Comparison of ENCODE assay signal across 18 cellular contexts in genomic region chr6:41332842-41333736, GRCh38. TPM values are rescaled to one million over a fixed set of nuclear protein-coding genes. Genes with fewer than 3 reads are reported as not detected.
DNase-seq lines count a peak whose midpoint lies in the region; ATAC-seq, FAIRE-seq and TF ChIP-seq lines count a peak whose summit lies in the region.
"Had no signal": no experiment of that assay in that cellular context is flagged by ENCODE, and none has a peak within 500 bp of the region (broad histone marks: within the 10 kb centered on the region; RNA-seq: fewer than 3 reads in every experiment).

No MANE protein-coding gene starts in this region.

- TF ChIP-seq POLR2A in GM12878 (IDR thresholded peaks at IDR 0.05; ENCODE audit: low read depth, low read length) (no peak), spleen (IDR thresholded peaks at IDR 0.05) (no peak), uterus (IDR thresholded peaks at IDR 0.05) (no peak)

- RAD21 ChIA-PET in GM12878 (lab: Charles Lee; ENCODE audit: unreplicated experiment): interaction anchor here (0.6 to 6.5 kb wide), 25 partner anchors 11 to 1442 kb away, joined by 3 to 230 read pairs (median 7); partner anchors contain the start of genes NFYA, OARD1 and TREML2

- no peaks in the 10 kb centered on the region for H3K27me3 Mint-ChIP-seq in activated naive CD4-positive, alpha-beta T cell treated with anti-CD3 and anti-CD28 coated beads for 36 hours (ENCODE audit: low read depth)

- H3K27me3 ChIP-seq in GM12878 (replicated peaks in 1 of 2; ENCODE audit: control insufficient read depth in 2 of 2, insufficient read depth in 2 of 2, low read length in 1 of 2) (no peaks in the 10 kb centered on the region; a peak in 2 of 4 replicates), spleen (replicated peaks in 1 of 7) (peaks cover 0 to 10% (median 0%) of the 10 kb centered on the region in 7 donors), uterus (no peaks in the 10 kb centered on the region)

- H3K9ac ChIP-seq in GM12878 (ENCODE audit: control insufficient read depth, insufficient read depth, low read length): peak overlapping the region; percentile 55
- H3K9ac ChIP-seq: GM23248 had no signal

- H3K4me1 ChIP-seq in GM12878 (ENCODE audit: control insufficient read depth, insufficient read depth, low read length) (peaks cover 34% of the 10 kb centered on the region), spleen (peaks cover 9 to 38% (median 28%) of the 10 kb centered on the region in 6 donors), uterus (no peaks in the 10 kb centered on the region)

- FAIRE-seq in GM12878 (lab: Jason Lieb, UNC): no peak
- FAIRE-seq: HTR-8/SVneo had no signal

- peak overlapping the region; percentile 72 for H3K27ac ChIP-seq in GM12878 (ENCODE audit: control insufficient read depth, insufficient read depth)
- peak overlapping the region in 6 of 8 donors; percentile 38 to 73 (median 56) for H3K27ac ChIP-seq in spleen
- no peak overlapping the region for H3K27ac ChIP-seq in uterus
- H3K27ac ChIP-seq: GM23248 had no signal

- no peaks in the 10 kb centered on the region for H3K36me3 ChIP-seq in GM12878 (ENCODE audit: control insufficient read depth in 2 of 2, insufficient read depth in 2 of 2, low read length in 1 of 2)
- no peaks in the 10 kb centered on the region for H3K36me3 ChIP-seq in spleen
- no peaks in the 10 kb centered on the region for H3K36me3 ChIP-seq in uterus
- H3K36me3 ChIP-seq: MG63 had no signal

- H3K27ac Mint-ChIP-seq in activated naive CD4-positive, alpha-beta T cell treated with anti-CD3 and anti-CD28 coated beads for 36 hours: peak overlapping the region; percentile 78
- H3K27ac Mint-ChIP-seq: endodermal cell had no signal

- CTCF ChIA-PET in activated naive CD4-positive, alpha-beta T cell treated with anti-CD3 and anti-CD28 coated beads for 36 hours (lab: Charles Lee): interaction anchor here (1.1 to 5.5 kb wide), 5 partner anchors 11 to 35 kb away, joined by 3 to 39 read pairs (median 14); no protein-coding TSS in a partner anchor
- CTCF ChIA-PET in GM12878 (lab: Yijun Ruan, JAX): interaction anchor here (0.7 to 11.4 kb wide), 26 partner anchors 9 to 401 kb away, joined by 3 to 206 read pairs (median 6); partner anchors contain the start of genes NFYA and OARD1

- ATAC-seq in HG03159 (IDR thresholded peaks at IDR 0.05; ENCODE audit: unreplicated experiment): peak; percentile 3
- peak; percentile 20 for ATAC-seq in GM12878
- ATAC-seq in HG03520 (IDR thresholded peaks at IDR 0.05; ENCODE audit: unreplicated experiment): no peak
- ATAC-seq: left lobe of liver had no signal

- H3K4me1 Mint-ChIP-seq in activated naive CD4-positive, alpha-beta T cell treated with anti-CD3 and anti-CD28 coated beads for 36 hours (ENCODE audit: low read depth): peaks cover 46% of the 10 kb centered on the region
- H3K4me1 Mint-ChIP-seq: endodermal cell had no signal

- in situ Hi-C loops in GM12878 (cut with MboI): no loop called here

- H4K20me1 ChIP-seq in GM12878 (ENCODE audit: control insufficient read depth, insufficient read depth): no peaks in the 10 kb centered on the region

- TF ChIP-seq RAD21 in GM12878 (IDR thresholded peaks at IDR 0.05; ENCODE audit: insufficient read depth, low read depth, low read length): no peak

- H3K4me3 ChIP-seq in GM12878 (no peak overlapping the region), spleen (no peak overlapping the region), uterus (no peak overlapping the region)
- H3K4me3 ChIP-seq: GM23248, MG63 had no signal

- TF ChIP-seq EP300 in GM12878 (IDR thresholded peaks at IDR 0.05; ENCODE audit: borderline replicate concordance in 1 of 2, control insufficient read depth in 1 of 2, low read depth in 2 of 2, low read length in 2 of 2): no peak

- no peaks in the 10 kb centered on the region for H3K79me2 ChIP-seq in GM12878 (ENCODE audit: control insufficient read depth, insufficient read depth, low read length)

- peak overlapping the region; percentile 81 for H2AFZ ChIP-seq in GM12878 (ENCODE audit: control insufficient read depth, low read depth, low read length)
- H2AFZ ChIP-seq: GM23248 had no signal

- no peaks in the 10 kb centered on the region for H3K9me3 Mint-ChIP-seq in activated naive CD4-positive, alpha-beta T cell treated with anti-CD3 and anti-CD28 coated beads for 36 hours
- H3K9me3 Mint-ChIP-seq: endodermal cell had no signal

- H3K4me3 Mint-ChIP-seq in activated naive CD4-positive, alpha-beta T cell treated with anti-CD3 and anti-CD28 coated beads for 36 hours: peak overlapping the region; percentile 17
- H3K4me3 Mint-ChIP-seq: endodermal cell had no signal

- SMC1A ChIA-PET in GM12878 (lab: Charles Lee; ENCODE audit: uncharacterized antibody, unreplicated experiment): interaction anchor here (0.8 to 9.7 kb wide), 24 partner anchors 11 to 401 kb away, joined by 3 to 253 read pairs (median 6); partner anchors contain the start of gene TREML2

- intact Hi-C loops in activated naive CD4-positive, alpha-beta T cell treated with anti-CD3 and anti-CD28 coated beads for 36 hours (cut with micrococcal nuclease): no loop called here
- intact Hi-C loops in GM12878 (cut with micrococcal nuclease; ENCODE audit: unreplicated experiment) (no loop called here), spleen (cut with DNase I; ENCODE audit: low total_unique reads) (no loop called here), uterus (cut with DNase I; ENCODE audit: low total_unique reads) (no loop called here)

- no peak for DNase-seq in activated naive CD4-positive, alpha-beta T cell treated with anti-CD3 and anti-CD28 coated beads for 36 hours
- no peak for DNase-seq in activated naive CD4-positive, alpha-beta T cell treated with Interleukin-2 at 50 U/mL for 16 hours
- DNase-seq in GM12878 (ENCODE audit: low read depth, low spot score) (no peak), spleen (no peak), uterus (no peak), H4 (ENCODE audit: low spot score) (no peak)
- DNase-seq: ACHN, endodermal cell, GM23248, MG63, NCI-H187 treated with DMSO at 0.1 percent for 48 hours, posterior cingulate gyrus had no signal

- no peaks in the 10 kb centered on the region for H3K36me3 Mint-ChIP-seq in activated naive CD4-positive, alpha-beta T cell treated with anti-CD3 and anti-CD28 coated beads for 36 hours (ENCODE audit: low read depth)

- TF ChIP-seq CTCF in GM12878 (IDR thresholded peaks at IDR 0.05 in 2 of 3, conservative IDR thresholded peaks at IDR 0.05 in 1 of 3; ENCODE audit: control insufficient read depth in 2 of 3, extremely low read depth in 1 of 3, insufficient read depth in 1 of 3, low read depth in 3 of 3, low read length in 3 of 3) (no peak), spleen (IDR thresholded peaks at IDR 0.05 in 8 of 11, conservative IDR thresholded peaks at IDR 0.05 in 3 of 11) (no peak), uterus (IDR thresholded peaks at IDR 0.05) (no peak)

- peak overlapping the region; percentile 68 for H3K4me2 ChIP-seq in GM12878 (ENCODE audit: control insufficient read depth, insufficient read depth)

- WGBS in GM12878 (ENCODE audit: insufficient coverage, insufficient replicate concordance, low lambda C conversion rate, missing lambda C conversion rate): 26% methylated on average over 4 of the region's 4 CpGs
- WGBS in spleen, 5 donors: 71 to 90% (median 79%) methylated on average over 4 of the region's 4 CpGs

- no TSS peak for BruUV-seq in GM12878 (replicated peaks; lab: Mats Ljungman, UMichigan)

- H3K9me3 ChIP-seq in GM12878 (replicated peaks; ENCODE audit: control insufficient read depth, insufficient read depth, low read length) (no peaks in the 10 kb centered on the region), spleen (no peaks in the 10 kb centered on the region), uterus (no peaks in the 10 kb centered on the region)
- H3K9me3 ChIP-seq: MG63 had no signal

- POLR2A ChIA-PET in GM12878 (lab: Charles Lee): interaction anchor here (0.6 to 6.8 kb wide), 21 partner anchors 9 to 401 kb away, joined by 3 to 63 read pairs (median 5); partner anchors contain the start of genes TREM1 and TREML2

RNA-seq across cellular contexts. Expression of gene NCR2, which starts 2.3 kb away (rescaled TPM):
- total RNA-seq in activated naive CD4-positive, alpha-beta T cell treated with anti-CD3 and anti-CD28 coated beads for 36 hours: not detected
- total RNA-seq in GM12878 (2013; cell fraction: nucleolus; rRNA removed): 1.2 and 2.0 TPM in 2 replicates
- not detected in 2 replicates for total RNA-seq in GM12878 (2014; rRNA removed)
- not detected in 2 replicates for total RNA-seq in GM12878 (2014; rRNA removed; fragmentation: Illumina TruSeq; extraction: Trizol)
- not detected in 2 replicates for total RNA-seq in GM12878 (2021)
- polyA plus RNA-seq in GM12878 (2011; ENCODE audit: low read depth): 0.42 TPM
- polyA plus RNA-seq in GM12878 (2011; rRNA removed): 0.22 and 0.53 TPM in 2 replicates
- polyA plus RNA-seq in GM12878 (2011; cell fraction: cytosol; rRNA removed): 1.1 and 1.6 TPM in 2 replicates
- polyA plus RNA-seq in GM12878 (2011; cell fraction: nucleus; rRNA removed): 0.35 and 0.42 TPM in 2 replicates
- 0.20 and 1.2 TPM in 2 replicates for polyA plus RNA-seq in GM12878 (2012)
- not detected in 2 replicates for polyA plus RNA-seq in GM12878 (2014; fragmentation: Illumina TruSeq; extraction: Trizol)
- polyA plus RNA-seq in GM12878 (2014; fragmentation: Nextera tagmentation; extraction: Ambion mirVana): not detected
- 0.09 TPM in 1 of 2 replicates, not detected in the other for polyA plus RNA-seq in GM12878 (2014; rRNA removed)
- polyA plus RNA-seq in GM12878 (2016; fragmentation: Nextera tagmentation; extraction: Ambion mirVana): under 1 TPM in 1 of 2 experiments, not detected in 1; 0.21 TPM
- polyA minus RNA-seq in GM12878 (2011; rRNA and poly(A)+ RNA removed): 0.51 and 1.1 TPM in 2 replicates
- not detected in 2 replicates for polyA minus RNA-seq in GM12878 (2011; cell fraction: cytosol; rRNA and poly(A)+ RNA removed)
- polyA minus RNA-seq in GM12878 (2011; cell fraction: nucleus; rRNA and poly(A)+ RNA removed): 0.48 and 0.77 TPM in 2 replicates
- not detected for total RNA-seq in spleen
- not detected for polyA plus RNA-seq in spleen
- not detected for total RNA-seq in uterus
- not detected in 2 replicates for total RNA-seq in H4 (2014; rRNA removed; shearing (Covaris generic))
- total RNA-seq: endodermal cell, GM23248, left lobe of liver, SK-MEL-5 had no signal
- polyA plus RNA-seq: adipose tissue, GM23248 had no signal

RNA-seq across cellular contexts. Expression of gene TREM1, which starts 46.6 kb away (rescaled TPM):
- total RNA-seq in activated naive CD4-positive, alpha-beta T cell treated with anti-CD3 and anti-CD28 coated beads for 36 hours: 1 to 10 TPM; 4.3 to 4.5 TPM
- 9.0 and 10.7 TPM in 2 replicates for total RNA-seq in GM12878 (2013; cell fraction: nucleolus; rRNA removed)
- total RNA-seq in GM12878 (2014; rRNA removed): not detected in 2 replicates
- total RNA-seq in GM12878 (2014; rRNA removed; fragmentation: Illumina TruSeq; extraction: Trizol): 0.09 and 0.23 TPM in 2 replicates
- 0.44 and 0.77 TPM in 2 replicates for total RNA-seq in GM12878 (2021)
- 1.00 TPM for polyA plus RNA-seq in GM12878 (2011; ENCODE audit: low read depth)
- polyA plus RNA-seq in GM12878 (2011; rRNA removed): 1.6 and 2.6 TPM in 2 replicates
- polyA plus RNA-seq in GM12878 (2011; cell fraction: cytosol; rRNA removed): 2.5 and 3.0 TPM in 2 replicates
- 1.1 and 1.4 TPM in 2 replicates for polyA plus RNA-seq in GM12878 (2011; cell fraction: nucleus; rRNA removed)
- 0.51 and 0.74 TPM in 2 replicates for polyA plus RNA-seq in GM12878 (2012)
- polyA plus RNA-seq in GM12878 (2014; fragmentation: Illumina TruSeq; extraction: Trizol): 0.35 TPM in 1 of 2 replicates, not detected in the other
- under 1 TPM; 0.11 to 0.69 TPM for polyA plus RNA-seq in GM12878 (2014; fragmentation: Nextera tagmentation; extraction: Ambion mirVana)
- polyA plus RNA-seq in GM12878 (2014; rRNA removed): 0.19 and 0.20 TPM in 2 replicates
- polyA plus RNA-seq in GM12878 (2016; fragmentation: Nextera tagmentation; extraction: Ambion mirVana): under 1 TPM in 1 of 2 experiments, not detected in 1; 0.12 TPM
- polyA minus RNA-seq in GM12878 (2011; rRNA and poly(A)+ RNA removed): 1.6 and 2.6 TPM in 2 replicates
- polyA minus RNA-seq in GM12878 (2011; cell fraction: cytosol; rRNA and poly(A)+ RNA removed): not detected in 2 replicates
- 0.77 and 0.85 TPM in 2 replicates for polyA minus RNA-seq in GM12878 (2011; cell fraction: nucleus; rRNA and poly(A)+ RNA removed)
- 10 to 100 TPM; 14.8 to 51.9 (median 24.9) TPM for total RNA-seq in spleen
- 1 to 10 TPM in 2 of 3 donors, under 1 TPM in 1; 0.64 to 3.7 (median 2.9) TPM for polyA plus RNA-seq in spleen
- total RNA-seq in uterus: 10 to 100 TPM in 1 of 4 donors, 1 to 10 TPM in 1, under 1 TPM in 2; 0.26 to 30.6 (median 1.1) TPM
- total RNA-seq in H4 (2014; rRNA removed; shearing (Covaris generic)): 0.52 TPM in 1 of 2 replicates, not detected in the other
- total RNA-seq: endodermal cell, GM23248, SK-MEL-5 had no signal
- polyA plus RNA-seq: GM23248 had no signal

Comparison
In these comparisons a context has a peak if more than half of its experiments do, and no peak if none do; other contexts are left out.
1. H3K27ac ChIP-seq: peak in GM12878 (single experiment) and spleen (6 of 8); none in uterus (0 of 2).